In genomic region chr4:76365636-76366035, GRCh38 we compare ENCODE assay signal across 1 cellular context.
TF ChIP-seq lines count a peak whose summit lies in the region.

No MANE protein-coding gene starts in this region.

TF ChIP-seq in HepG2, 621 proteins besides CTCF, POLR2A, EP300 and RAD21:
- TF ChIP-seq PREB (CRISPR knock-in tag; IDR thresholded peaks at IDR 0.05), result no peak
- TF ChIP-seq MLLT10 (CRISPR knock-in tag; IDR thresholded peaks at IDR 0.05), result no peak
- no peak for TF ChIP-seq NCOA5 (CRISPR knock-in tag; IDR thresholded peaks at IDR 0.05)
- no peak for TF ChIP-seq ZNF282 (IDR thresholded peaks at IDR 0.05; ENCODE audit: partially characterized antibody)
- TF ChIP-seq, protein P1, sequence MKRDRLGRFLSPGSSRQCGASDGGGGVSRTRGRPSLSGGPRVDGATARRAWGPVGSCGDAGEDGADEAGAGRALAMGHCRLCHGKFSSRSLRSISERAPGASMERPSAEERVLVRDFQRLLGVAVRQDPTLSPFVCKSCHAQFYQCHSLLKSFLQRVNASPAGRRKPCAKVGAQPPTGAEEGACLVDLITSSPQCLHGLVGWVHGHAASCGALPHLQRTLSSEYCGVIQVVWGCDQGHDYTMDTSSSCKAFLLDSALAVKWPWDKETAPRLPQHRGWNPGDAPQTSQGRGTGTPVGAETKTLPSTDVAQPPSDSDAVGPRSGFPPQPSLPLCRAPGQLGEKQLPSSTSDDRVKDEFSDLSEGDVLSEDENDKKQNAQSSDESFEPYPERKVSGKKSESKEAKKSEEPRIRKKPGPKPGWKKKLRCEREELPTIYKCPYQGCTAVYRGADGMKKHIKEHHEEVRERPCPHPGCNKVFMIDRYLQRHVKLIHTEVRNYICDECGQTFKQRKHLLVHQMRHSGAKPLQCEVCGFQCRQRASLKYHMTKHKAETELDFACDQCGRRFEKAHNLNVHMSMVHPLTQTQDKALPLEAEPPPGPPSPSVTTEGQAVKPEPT (CRISPR knock-in tag; IDR thresholded peaks at IDR 0.05; ENCODE audit: low read depth), result no peak
- TF ChIP-seq ZNF205 (CRISPR knock-in tag; IDR thresholded peaks at IDR 0.05), result no peak
- no peak for TF ChIP-seq HCFC1 (IDR thresholded peaks at IDR 0.05; ENCODE audit: low read depth, low read length)
- TF ChIP-seq, protein P2, sequence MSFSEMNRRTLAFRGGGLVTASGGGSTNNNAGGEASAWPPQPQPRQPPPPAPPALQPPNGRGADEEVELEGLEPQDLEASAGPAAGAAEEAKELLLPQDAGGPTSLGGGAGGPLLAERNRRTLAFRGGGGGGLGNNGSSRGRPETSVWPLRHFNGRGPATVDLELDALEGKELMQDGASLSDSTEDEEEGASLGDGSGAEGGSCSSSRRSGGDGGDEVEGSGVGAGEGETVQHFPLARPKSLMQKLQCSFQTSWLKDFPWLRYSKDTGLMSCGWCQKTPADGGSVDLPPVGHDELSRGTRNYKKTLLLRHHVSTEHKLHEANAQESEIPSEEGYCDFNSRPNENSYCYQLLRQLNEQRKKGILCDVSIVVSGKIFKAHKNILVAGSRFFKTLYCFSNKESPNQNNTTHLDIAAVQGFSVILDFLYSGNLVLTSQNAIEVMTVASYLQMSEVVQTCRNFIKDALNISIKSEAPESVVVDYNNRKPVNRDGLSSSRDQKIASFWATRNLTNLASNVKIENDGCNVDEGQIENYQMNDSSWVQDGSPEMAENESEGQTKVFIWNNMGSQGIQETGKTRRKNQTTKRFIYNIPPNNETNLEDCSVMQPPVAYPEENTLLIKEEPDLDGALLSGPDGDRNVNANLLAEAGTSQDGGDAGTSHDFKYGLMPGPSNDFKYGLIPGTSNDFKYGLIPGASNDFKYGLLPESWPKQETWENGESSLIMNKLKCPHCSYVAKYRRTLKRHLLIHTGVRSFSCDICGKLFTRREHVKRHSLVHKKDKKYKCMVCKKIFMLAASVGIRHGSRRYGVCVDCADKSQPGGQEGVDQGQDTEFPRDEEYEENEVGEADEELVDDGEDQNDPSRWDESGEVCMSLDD (CRISPR knock-in tag; IDR thresholded peaks at IDR 0.05; ENCODE audit: borderline replicate concordance), result no peak
- no peak for TF ChIP-seq ZNF234 (CRISPR knock-in tag; conservative IDR thresholded peaks at IDR 0.05)
- no peak for TF ChIP-seq ZNF607 (CRISPR knock-in tag; IDR thresholded peaks at IDR 0.05; ENCODE audit: borderline replicate concordance)
- TF ChIP-seq MYNN (CRISPR knock-in tag; IDR thresholded peaks at IDR 0.05; ENCODE audit: low read depth), result no peak
- TF ChIP-seq CBX5 (CRISPR knock-in tag; IDR thresholded peaks at IDR 0.05; ENCODE audit: borderline replicate concordance), result no peak
- TF ChIP-seq YY1 (IDR thresholded peaks at IDR 0.05; ENCODE audit: insufficient read depth, insufficient replicate concordance, low read depth, low read length), result no peak
